Comparison of ENCODE assay signal across 15 cellular contexts in the genomic region with DNA sequence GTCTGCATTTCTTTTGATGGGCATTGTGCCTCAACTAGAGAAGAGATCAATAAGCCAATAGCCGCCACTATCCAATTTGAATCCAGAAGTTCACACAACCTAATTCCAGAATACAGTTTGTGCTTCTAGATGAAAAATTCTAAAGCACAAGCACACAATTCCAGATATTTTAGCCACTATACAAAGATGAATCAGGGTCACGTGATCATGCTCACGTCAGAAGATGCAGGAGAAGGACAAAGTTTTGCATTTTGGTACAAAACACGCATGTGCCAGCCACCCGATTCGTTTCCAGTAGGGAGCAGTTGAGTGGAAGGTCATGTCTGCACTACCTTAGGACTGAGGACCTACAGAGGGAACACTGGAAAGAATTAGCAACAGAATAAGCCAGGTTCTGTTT. TPM values are rescaled to one million over a fixed set of nuclear protein-coding genes. Genes with fewer than 3 reads are reported as not detected.
"Had no signal": no experiment of that assay in that cellular context is flagged by ENCODE, and none has a peak within 500 bp of the region (broad histone marks: within the 10 kb centered on the region; RNA-seq: fewer than 3 reads in every experiment).

No MANE protein-coding gene starts in this region.

- FAIRE-seq: colon, small intestine had no signal

- H3K36me3 ChIP-seq: suprapubic skin, thyroid gland, uterus had no signal

- H3K9me3 ChIP-seq: mucosa of descending colon, suprapubic skin, thyroid gland, uterus had no signal

- H3K4me1 ChIP-seq: thyroid gland, uterus had no signal

- DNase-seq: erythroblast; foreskin keratinocyte; immature natural killer cell; kidney glomerular epithelial cell; mucosa of descending colon; naive thymus-derived CD8-positive, alpha-beta T cell; posterior cingulate gyrus; small intestine; stimulated activated CD4-positive, alpha-beta T cell treated with anti-CD3 and anti-CD28 coated beads, Interleukin-12 subunit alpha, Interleukin-12 subunit beta, amount 100 ng/mL, for 4 hours; stimulated activated naive CD4-positive, alpha-beta T cell treated with Interleukin-2 at 50 U/mL for 16 hours; uterus had no signal

- H3K27me3 ChIP-seq: foreskin keratinocyte, thyroid gland, uterus had no signal

- ATAC-seq: foreskin keratinocyte; naive thymus-derived CD8-positive, alpha-beta T cell had no signal

- H3K27ac ChIP-seq: foreskin keratinocyte, suprapubic skin, thyroid gland, uterus had no signal

- H3K4me3 ChIP-seq: mucosa of descending colon, suprapubic skin, thyroid gland, uterus had no signal

RNA-seq across cellular contexts. Expression of a gene that starts 3.6 kb away (rescaled TPM):
- total RNA-seq: naive thymus-derived CD8-positive, alpha-beta T cell had no signal
- polyA plus RNA-seq: immature natural killer cell; naive thymus-derived CD8-positive, alpha-beta T cell; neural cell had no signal
